1 cellular context compared by ENCODE assay signal in the genomic region with DNA sequence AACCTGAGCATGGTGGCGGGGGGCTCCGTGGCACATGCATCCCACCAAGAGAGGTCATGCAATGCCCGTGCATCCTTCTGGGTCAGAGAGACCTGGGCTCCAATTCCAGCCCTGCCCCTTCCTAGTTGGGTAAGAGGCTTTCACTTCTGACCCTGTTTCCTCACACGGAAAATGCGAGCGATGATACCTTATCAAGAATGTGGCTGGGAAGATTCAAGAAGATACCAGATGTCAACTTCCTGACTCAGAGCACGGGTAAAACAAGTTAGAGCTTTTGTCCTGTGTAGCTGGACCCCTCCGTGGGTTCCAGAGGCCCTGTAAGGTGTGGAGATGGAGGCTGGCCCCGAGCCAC.
TF ChIP-seq lines count a peak whose summit lies in the region.

No MANE protein-coding gene starts in this region.

TF ChIP-seq in WTC11, 78 proteins besides CTCF, POLR2A, EP300 and RAD21 (continued from another document):
- no peak for TF ChIP-seq STAT6 (CRISPR knock-in tag; conservative IDR thresholded peaks at IDR 0.05; ENCODE audit: low read depth)
